Comparison of ENCODE assay signal across 1 cellular context in genomic region chr4:151933122-151933827, GRCh38.
TF ChIP-seq lines count a peak whose summit lies in the region.

No MANE protein-coding gene starts in this region.

TF ChIP-seq in GM23338, 12 proteins besides CTCF, POLR2A, EP300 and RAD21 (continued from another document):
- TF ChIP-seq, protein P1, sequence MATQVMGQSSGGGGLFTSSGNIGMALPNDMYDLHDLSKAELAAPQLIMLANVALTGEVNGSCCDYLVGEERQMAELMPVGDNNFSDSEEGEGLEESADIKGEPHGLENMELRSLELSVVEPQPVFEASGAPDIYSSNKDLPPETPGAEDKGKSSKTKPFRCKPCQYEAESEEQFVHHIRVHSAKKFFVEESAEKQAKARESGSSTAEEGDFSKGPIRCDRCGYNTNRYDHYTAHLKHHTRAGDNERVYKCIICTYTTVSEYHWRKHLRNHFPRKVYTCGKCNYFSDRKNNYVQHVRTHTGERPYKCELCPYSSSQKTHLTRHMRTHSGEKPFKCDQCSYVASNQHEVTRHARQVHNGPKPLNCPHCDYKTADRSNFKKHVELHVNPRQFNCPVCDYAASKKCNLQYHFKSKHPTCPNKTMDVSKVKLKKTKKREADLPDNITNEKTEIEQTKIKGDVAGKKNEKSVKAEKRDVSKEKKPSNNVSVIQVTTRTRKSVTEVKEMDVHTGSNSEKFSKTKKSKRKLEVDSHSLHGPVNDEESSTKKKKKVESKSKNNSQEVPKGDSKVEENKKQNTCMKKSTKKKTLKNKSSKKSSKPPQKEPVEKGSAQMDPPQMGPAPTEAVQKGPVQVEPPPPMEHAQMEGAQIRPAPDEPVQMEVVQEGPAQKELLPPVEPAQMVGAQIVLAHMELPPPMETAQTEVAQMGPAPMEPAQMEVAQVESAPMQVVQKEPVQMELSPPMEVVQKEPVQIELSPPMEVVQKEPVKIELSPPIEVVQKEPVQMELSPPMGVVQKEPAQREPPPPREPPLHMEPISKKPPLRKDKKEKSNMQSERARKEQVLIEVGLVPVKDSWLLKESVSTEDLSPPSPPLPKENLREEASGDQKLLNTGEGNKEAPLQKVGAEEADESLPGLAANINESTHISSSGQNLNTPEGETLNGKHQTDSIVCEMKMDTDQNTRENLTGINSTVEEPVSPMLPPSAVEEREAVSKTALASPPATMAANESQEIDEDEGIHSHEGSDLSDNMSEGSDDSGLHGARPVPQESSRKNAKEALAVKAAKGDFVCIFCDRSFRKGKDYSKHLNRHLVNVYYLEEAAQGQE (IDR thresholded peaks at IDR 0.05; ENCODE audit: unreplicated experiment), result no peak
- no peak for TF ChIP-seq POLR2AphosphoS5 (IDR thresholded peaks at IDR 0.05; ENCODE audit: low read depth)
